In the genomic region with DNA sequence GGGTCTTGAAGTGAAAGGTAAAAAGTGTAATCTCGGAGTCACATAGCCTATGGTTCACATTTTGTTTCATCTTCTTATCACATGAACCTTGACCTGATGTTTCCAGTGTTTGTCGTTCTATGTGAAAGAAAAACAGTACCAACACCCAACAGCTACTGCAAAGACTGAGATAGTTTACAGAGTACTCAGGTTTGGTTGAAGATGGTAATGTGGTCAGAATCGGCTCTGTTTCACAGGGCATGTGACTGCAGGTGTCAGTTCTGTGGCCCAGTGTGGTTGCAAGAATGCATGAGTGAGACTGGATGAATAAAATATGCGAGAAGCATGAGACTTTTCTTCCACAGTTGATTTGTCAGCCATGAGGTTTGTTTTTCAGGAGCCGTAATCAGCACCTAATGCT, we compare ENCODE assay signal across 22 cellular contexts.
"Had no signal": no experiment of that assay in that cellular context is flagged by ENCODE, and none has a peak within 500 bp of the region (broad histone marks: within the 10 kb centered on the region; RNA-seq: fewer than 3 reads in every experiment).

No MANE protein-coding gene starts in this region.

- H3K9me3 Mint-ChIP-seq: mesothelial cell of epicardium; naive B cell; nephron progenitor cell; stimulated activated naive CD8-positive, alpha-beta T cell treated with anti-CD3 and anti-CD28 coated beads, Interleukin-15, amount 100 ng/mL, for 72 hours had no signal

- H3K4me3 ChIP-seq: coronary artery, lung, mucosa of descending colon, prostate gland, right atrium auricular region, suprapubic skin, transverse colon, upper lobe of right lung, uterus had no signal

- H3K4me3 Mint-ChIP-seq: mesothelial cell of epicardium; naive B cell; nephron progenitor cell; stimulated activated naive CD8-positive, alpha-beta T cell treated with anti-CD3 and anti-CD28 coated beads, Interleukin-15, amount 100 ng/mL, for 72 hours had no signal

- DNase-seq: dermis blood vessel endothelial cell; mesenchymal stem cell; mucosa of descending colon; naive B cell; nephron progenitor cell; nucleus accumbens; stimulated activated CD4-positive, alpha-beta T cell treated with anti-CD3 and anti-CD28 coated beads, Interleukin-2, amount 100 ng/mL, for 24 hours; stimulated activated CD4-positive, alpha-beta T cell treated with anti-CD3 and anti-CD28 coated beads, Interleukin-4, amount 100 ng/mL, for 4 hours; stimulated activated naive CD4-positive, alpha-beta T cell; stimulated activated naive CD8-positive, alpha-beta T cell treated with anti-CD3 and anti-CD28 coated beads, Interleukin-15, amount 100 ng/mL, for 72 hours; transverse colon; upper lobe of right lung; uterus had no signal

- H3K27me3 ChIP-seq: right atrium auricular region, suprapubic skin, transverse colon, upper lobe of right lung, uterus had no signal

- ATAC-seq: mucosa of descending colon; sciatic nerve; stimulated activated naive CD8-positive, alpha-beta T cell treated with anti-CD3 and anti-CD28 coated beads, Interleukin-15, amount 100 ng/mL, for 72 hours; upper lobe of right lung had no signal

- H3K9me3 ChIP-seq: mucosa of descending colon, prostate gland, right atrium auricular region, suprapubic skin, transverse colon, upper lobe of right lung, uterus had no signal

- H3K27me3 Mint-ChIP-seq: naive B cell; stimulated activated naive CD8-positive, alpha-beta T cell treated with anti-CD3 and anti-CD28 coated beads, Interleukin-15, amount 100 ng/mL, for 72 hours had no signal

- H3K36me3 Mint-ChIP-seq: mesothelial cell of epicardium, naive B cell had no signal

- H3K36me3 ChIP-seq: prostate gland, right atrium auricular region, suprapubic skin, transverse colon, upper lobe of right lung, uterus had no signal

- H3K4me1 Mint-ChIP-seq: mesothelial cell of epicardium; naive B cell; nephron progenitor cell; stimulated activated naive CD8-positive, alpha-beta T cell treated with anti-CD3 and anti-CD28 coated beads, Interleukin-15, amount 100 ng/mL, for 72 hours had no signal

- H3K27ac ChIP-seq: coronary artery, prostate gland, right atrium auricular region, suprapubic skin, transverse colon, upper lobe of right lung, uterus had no signal

- H3K4me1 ChIP-seq: prostate gland, right atrium auricular region, suprapubic skin, transverse colon, upper lobe of right lung, uterus had no signal

- H3K27ac Mint-ChIP-seq: mesothelial cell of epicardium; naive B cell; nephron progenitor cell; stimulated activated naive CD8-positive, alpha-beta T cell treated with anti-CD3 and anti-CD28 coated beads, Interleukin-15, amount 100 ng/mL, for 72 hours had no signal

- FAIRE-seq: frontal cortex, keratinocyte had no signal
